ENCODE assay signal across 9 cellular contexts in the genomic region with DNA sequence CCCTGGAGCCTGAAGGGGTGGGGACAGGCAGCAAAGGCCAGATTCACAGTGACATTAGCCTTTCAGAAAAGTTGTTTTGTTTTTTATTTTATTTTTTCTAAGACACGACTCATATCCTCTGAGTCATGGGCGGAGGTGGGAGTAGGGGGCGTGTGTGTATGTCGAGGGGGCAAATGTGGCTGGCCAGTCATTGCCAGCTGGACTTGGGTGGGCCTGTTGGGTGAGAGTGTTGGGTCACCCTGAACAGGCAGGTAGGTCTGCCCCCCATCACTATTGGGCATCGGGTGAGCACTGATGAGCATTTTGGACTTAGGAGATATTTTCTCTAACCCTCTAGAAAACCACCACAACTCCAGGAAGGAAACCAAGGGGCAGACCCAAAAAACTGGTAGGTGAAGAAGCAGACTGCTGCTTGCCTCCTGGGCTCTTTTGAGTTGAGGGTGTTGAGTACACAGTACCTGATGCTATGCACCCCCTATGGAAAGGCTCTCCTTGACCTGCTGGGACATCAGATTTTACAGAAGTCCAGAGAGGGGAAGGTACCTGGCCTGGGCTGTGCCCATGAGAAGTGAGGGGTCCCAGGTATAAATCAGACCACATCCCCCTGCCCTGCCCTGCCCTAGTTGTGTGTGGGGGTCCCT. TPM values are rescaled to one million over a fixed set of nuclear protein-coding genes. Genes with fewer than 3 reads are reported as not detected.
DNase-seq lines count a peak whose midpoint lies in the region; ATAC-seq, FAIRE-seq and TF ChIP-seq lines count a peak whose summit lies in the region.
"Had no signal": no experiment of that assay in that cellular context is flagged by ENCODE, and none has a peak within 500 bp of the region (broad histone marks: within the 10 kb centered on the region; RNA-seq: fewer than 3 reads in every experiment).

No MANE protein-coding gene starts in this region.

- no peak for TF ChIP-seq RAD21 in A549 (conservative IDR thresholded peaks at IDR 0.05 in 1 of 2, IDR thresholded peaks at IDR 0.05 in 1 of 2)

- intact Hi-C loops in activated T-helper 1 cell treated with anti-CD3 and anti-CD28 coated beads, Interleukin-12 subunit alpha, Interleukin-12 subunit beta, Interleukin-2, Interleukin-4 antibody, amounts not matched to agents 30 ng/mL and 10 ng/mL and 1 ng/mL, durations not matched to agents 14 hours and 24 hours and 36 hours (cut with micrococcal nuclease) = no loop called here

- no peaks in the 10 kb centered on the region for H3K9me3 ChIP-seq in A549

- TF ChIP-seq CTCF in A549 (IDR thresholded peaks at IDR 0.05) = no peak

- CTCF ChIA-PET in A549 (lab: Yijun Ruan, JAX) = interaction anchor here (0.6 to 3.9 kb wide), 4 partner anchors 47 to 366 kb away, joined by 3 to 19 read pairs (median 8); no protein-coding TSS in a partner anchor

- peak overlapping the region; percentile 57 for H3K4me3 Mint-ChIP-seq in activated T-helper 1 cell treated with anti-CD3 and anti-CD28 coated beads, Interleukin-12 subunit alpha, Interleukin-12 subunit beta, Interleukin-2, Interleukin-4 antibody, amounts not matched to agents 30 ng/mL and 10 ng/mL and 1 ng/mL, durations not matched to agents 14 hours and 24 hours and 36 hours

- H3K4me3 ChIP-seq in A549 = peak overlapping the region; percentile 13; the same call in 1 of the 3 replicates
- H3K4me3 ChIP-seq in H7 (ENCODE audit: insufficient read depth, low read depth, low read length) = no peak overlapping the region

- FAIRE-seq in A549 (lab: Jason Lieb, UNC) = no peak

- no peaks in the 10 kb centered on the region for H3K27me3 ChIP-seq in H7 (ENCODE audit: control insufficient read depth, insufficient read depth, low read length)

- H3K27me3 Mint-ChIP-seq in activated T-helper 1 cell treated with anti-CD3 and anti-CD28 coated beads, Interleukin-12 subunit alpha, Interleukin-12 subunit beta, Interleukin-2, Interleukin-4 antibody, amounts not matched to agents 30 ng/mL and 10 ng/mL and 1 ng/mL, durations not matched to agents 14 hours and 24 hours and 36 hours (ENCODE audit: insufficient read depth) = no peaks in the 10 kb centered on the region

- DNase-seq in A549 (ENCODE audit: low read depth in 1 of 2, low spot score in 1 of 2) (no peak), H7 (peak; percentile 20), left lobe of liver (ENCODE audit: low spot score) (peak; percentile 33), putamen (ENCODE audit: low spot score) (no peak)
- DNase-seq in activated T-helper 1 cell treated with anti-CD3 and anti-CD28 coated beads, Interleukin-12 subunit alpha, Interleukin-12 subunit beta, Interleukin-2, Interleukin-4 antibody, amounts not matched to agents 30 ng/mL and 10 ng/mL and 1 ng/mL, durations not matched to agents 14 hours and 24 hours and 36 hours (ENCODE audit: low spot score) = no peak
- DNase-seq: NCI-H2227 treated with DMSO at 0.1 percent for 48 hours had no signal

- peaks cover 93% of the 10 kb centered on the region for H3K4me1 Mint-ChIP-seq in activated T-helper 1 cell treated with anti-CD3 and anti-CD28 coated beads, Interleukin-12 subunit alpha, Interleukin-12 subunit beta, Interleukin-2, Interleukin-4 antibody, amounts not matched to agents 30 ng/mL and 10 ng/mL and 1 ng/mL, durations not matched to agents 14 hours and 24 hours and 36 hours (ENCODE audit: low read depth)

- no peaks in the 10 kb centered on the region for H3K9me3 Mint-ChIP-seq in activated T-helper 1 cell treated with anti-CD3 and anti-CD28 coated beads, Interleukin-12 subunit alpha, Interleukin-12 subunit beta, Interleukin-2, Interleukin-4 antibody, amounts not matched to agents 30 ng/mL and 10 ng/mL and 1 ng/mL, durations not matched to agents 14 hours and 24 hours and 36 hours

- peaks cover 51% of the 10 kb centered on the region for H3K36me3 ChIP-seq in H7 (replicated peaks; ENCODE audit: control insufficient read depth, insufficient read depth, low read length)

- H3K36me3 Mint-ChIP-seq in activated T-helper 1 cell treated with anti-CD3 and anti-CD28 coated beads, Interleukin-12 subunit alpha, Interleukin-12 subunit beta, Interleukin-2, Interleukin-4 antibody, amounts not matched to agents 30 ng/mL and 10 ng/mL and 1 ng/mL, durations not matched to agents 14 hours and 24 hours and 36 hours (ENCODE audit: low read depth) = peaks cover 60% of the 10 kb centered on the region

- peak overlapping the region; percentile 67 for H3K27ac Mint-ChIP-seq in activated T-helper 1 cell treated with anti-CD3 and anti-CD28 coated beads, Interleukin-12 subunit alpha, Interleukin-12 subunit beta, Interleukin-2, Interleukin-4 antibody, amounts not matched to agents 30 ng/mL and 10 ng/mL and 1 ng/mL, durations not matched to agents 14 hours and 24 hours and 36 hours

- ATAC-seq in A549 (no peak), left lobe of liver (no peak), HG02852 (IDR thresholded peaks at IDR 0.05; ENCODE audit: unreplicated experiment) (no peak), HG02588 (IDR thresholded peaks at IDR 0.05; ENCODE audit: unreplicated experiment) (no peak), GM21723 (IDR thresholded peaks at IDR 0.05; ENCODE audit: unreplicated experiment) (no peak)

- TF ChIP-seq EP300 in A549 (IDR thresholded peaks at IDR 0.05) = no peak

- H3K27ac ChIP-seq in A549 = peak overlapping the region; percentile 93 to 97

- no peak for TF ChIP-seq POLR2A in A549 (IDR thresholded peaks at IDR 0.05; ENCODE audit: low read length)

- H3K4me2 ChIP-seq in A549 = peak overlapping the region; percentile 91

- 12% methylated on average over 5 of the region's 5 CpGs for WGBS in A549 (ENCODE audit: missing lambda C conversion rate)

- peaks cover 97% of the 10 kb centered on the region for H3K4me1 ChIP-seq in A549

- POLR2A ChIA-PET in A549 (lab: Yijun Ruan, JAX) = interaction anchor here (1.3 kb wide), 2 partner anchors 19 to 47 kb away, joined by 4 to 6 read pairs; no protein-coding TSS in a partner anchor

TF ChIP-seq in A549, 52 proteins besides CTCF, POLR2A, EP300 and RAD21:
- TF ChIP-seq, protein P1, sequence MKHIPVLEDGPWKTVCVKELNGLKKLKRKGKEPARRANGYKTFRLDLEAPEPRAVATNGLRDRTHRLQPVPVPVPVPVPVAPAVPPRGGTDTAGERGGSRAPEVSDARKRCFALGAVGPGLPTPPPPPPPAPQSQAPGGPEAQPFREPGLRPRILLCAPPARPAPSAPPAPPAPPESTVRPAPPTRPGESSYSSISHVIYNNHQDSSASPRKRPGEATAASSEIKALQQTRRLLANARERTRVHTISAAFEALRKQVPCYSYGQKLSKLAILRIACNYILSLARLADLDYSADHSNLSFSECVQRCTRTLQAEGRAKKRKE (CRISPR knock-in tag; IDR thresholded peaks at IDR 0.05; ENCODE audit: low read depth) = 0 out of 2 replicates have a peak, but pooled peaks have one; percentile 33
- no peak for TF ChIP-seq RARB (CRISPR knock-in tag; IDR thresholded peaks at IDR 0.05)
- no peak for TF ChIP-seq MAZ (IDR thresholded peaks at IDR 0.05; ENCODE audit: borderline replicate concordance, low read depth, low read length)
- no peak for TF ChIP-seq JUN (IDR thresholded peaks at IDR 0.05)
- no peak for TF ChIP-seq HOXB13 (CRISPR knock-in tag; IDR thresholded peaks at IDR 0.05; ENCODE audit: low read depth)

RNA-seq across cellular contexts. Expression of a gene that starts 5.6 kb away (rescaled TPM):
- polyA plus RNA-seq in A549 (2011; rRNA removed) (8.1 and 11.0 TPM in 2 replicates), A549 (2017; fragmentation: RNase III; extraction: RNeasy Plus Mini Kit Qiagen cat#74134 plus additional on column Dnase treatment) (13.2 to 15.4 TPM (median 15.0 TPM) in 3 replicates)
- 22.5 and 26.3 TPM in 2 replicates for polyA plus RNA-seq in A549 (2012; cell fraction: cytosol; rRNA removed)
- 24.9 and 27.1 TPM in 2 replicates for polyA plus RNA-seq in A549 (2012; cell fraction: nucleus; rRNA removed)
- 8.6 and 11.5 TPM in 2 replicates for polyA minus RNA-seq in A549 (2011; rRNA and poly(A)+ RNA removed)
- 12.4 and 24.5 TPM in 2 replicates for total RNA-seq in H7 (2014; rRNA removed; shearing (Covaris generic))
- total RNA-seq in activated T-helper 1 cell treated with anti-CD3 and anti-CD28 coated beads, Interleukin-12 subunit alpha, Interleukin-12 subunit beta, Interleukin-2, Interleukin-4 antibody, amounts not matched to agents 30 ng/mL and 10 ng/mL and 1 ng/mL, durations not matched to agents 14 hours and 24 hours and 36 hours = 14.3 and 15.0 TPM in 2 replicates
- 6.4 TPM for total RNA-seq in left lobe of liver

RNA-seq across cellular contexts. Expression of a gene that starts 6.6 kb away (rescaled TPM):
- polyA plus RNA-seq in A549 (2011; rRNA removed) (119 and 127 TPM in 2 replicates), A549 (2017; fragmentation: RNase III; extraction: RNeasy Plus Mini Kit Qiagen cat#74134 plus additional on column Dnase treatment) (241 to 280 TPM (median 249 TPM) in 3 replicates)
- 344 and 469 TPM in 2 replicates for polyA plus RNA-seq in A549 (2012; cell fraction: cytosol; rRNA removed)
- polyA plus RNA-seq in A549 (2012; cell fraction: nucleus; rRNA removed) = 259 and 338 TPM in 2 replicates
- polyA minus RNA-seq in A549 (2011; rRNA and poly(A)+ RNA removed) = 88.2 and 109 TPM in 2 replicates
- total RNA-seq in H7 (2014; rRNA removed; shearing (Covaris generic)) = 1,768 and 1,892 TPM in 2 replicates
- total RNA-seq in activated T-helper 1 cell treated with anti-CD3 and anti-CD28 coated beads, Interleukin-12 subunit alpha, Interleukin-12 subunit beta, Interleukin-2, Interleukin-4 antibody, amounts not matched to agents 30 ng/mL and 10 ng/mL and 1 ng/mL, durations not matched to agents 14 hours and 24 hours and 36 hours = 415 and 438 TPM in 2 replicates
- 17.4 TPM for total RNA-seq in left lobe of liver

Comparison
In these comparisons a context has a peak if more than half of its experiments do, and no peak if none do; other contexts are left out.
1. DNase-seq: peak in H7 (single experiment) and left lobe of liver (single experiment); none in A549 (0 of 2), activated T-helper 1 cell treated with anti-CD3 and anti-CD28 coated beads, Interleukin-12 subunit alpha, Interleukin-12 subunit beta, Interleukin-2, Interleukin-4 antibody, amounts not matched to agents 30 ng/mL and 10 ng/mL and 1 ng/mL, durations not matched to agents 14 hours and 24 hours and 36 hours (single experiment) and putamen (single experiment).
2. RNA of a gene that starts 6.6 kb away (total RNA-seq): 1,768 to 1,892 TPM in H7 and 415 to 438 TPM in activated T-helper 1 cell treated with anti-CD3 and anti-CD28 coated beads, Interleukin-12 subunit alpha, Interleukin-12 subunit beta, Interleukin-2, Interleukin-4 antibody, amounts not matched to agents 30 ng/mL and 10 ng/mL and 1 ng/mL, durations not matched to agents 14 hours and 24 hours and 36 hours; 17.4 TPM in left lobe of liver (single experiment); every median in the first group is over 10 times any median in the second.